ENCODE assay signal across 8 cellular contexts in genomic region chr17:1005361-1005946, GRCh38. TPM values are rescaled to one million over a fixed set of nuclear protein-coding genes. Genes with fewer than 3 reads are reported as not detected.
DNase-seq lines count a peak whose midpoint lies in the region; ATAC-seq and FAIRE-seq lines count a peak whose summit lies in the region.

No MANE protein-coding gene starts in this region.

- FAIRE-seq in HTR-8/SVneo (lab: Jason Lieb, UNC) = no peak

- peak overlapping the region; percentile 89 for H3K27ac ChIP-seq in angular gyrus (ENCODE audit: low read depth, low read length)
- peak overlapping the region; percentile 59 for H3K27ac ChIP-seq in substantia nigra (ENCODE audit: low read depth, low read length, poor library complexity, severe bottlenecking)

- peak overlapping the region in 1 of 2 donors; percentile 25 for H3K4me3 Mint-ChIP-seq in activated T-cell treated with anti-CD3 and anti-CD28 coated beads, Interleukin-2, amount 50 U/mL, for 72 hours

- DNase-seq in activated T-cell treated with anti-CD3 and anti-CD28 coated beads, Interleukin-2, amount 50 U/mL, for 72 hours = no peak
- DNase-seq in activated T-cell treated with anti-CD3 and anti-CD28 coated beads for 4 hours (no peak), iPS-NIHi11 (ENCODE audit: low spot score) (peak; percentile 47), substantia nigra (lab: John Stamatoyannopoulos, UW) (peak in 43 of 49 donors; percentile 20 to 87 (median 64)), HTR-8/SVneo (ENCODE audit: insufficient read length, low spot score) (no peak), SIG-M5 treated with dmso at 0.1 percent for 504 hours (lab: John Stamatoyannopoulos, UW; ENCODE audit: unreplicated experiment) (no peak), DMS114 treated with DMSO at 0.1 percent for 48 hours (lab: John Stamatoyannopoulos, UW; ENCODE audit: unreplicated experiment) (no peak)

- H3K27me3 Mint-ChIP-seq in activated T-cell treated with anti-CD3 and anti-CD28 coated beads, Interleukin-2, amount 50 U/mL, for 72 hours (ENCODE audit: low read depth) = no peaks in the 10 kb centered on the region

- peaks cover 16% of the 10 kb centered on the region for H3K4me1 Mint-ChIP-seq in activated T-cell treated with anti-CD3 and anti-CD28 coated beads, Interleukin-2, amount 50 U/mL, for 72 hours (ENCODE audit: low read depth)

- H3K27ac Mint-ChIP-seq in activated T-cell treated with anti-CD3 and anti-CD28 coated beads, Interleukin-2, amount 50 U/mL, for 72 hours = peak overlapping the region; percentile 3

- peaks cover 6 to 9% of the 10 kb centered on the region in 2 donors for H3K36me3 Mint-ChIP-seq in activated T-cell treated with anti-CD3 and anti-CD28 coated beads, Interleukin-2, amount 50 U/mL, for 72 hours (ENCODE audit: insufficient read depth in 2 of 2)

- ATAC-seq in activated T-cell treated with anti-CD3 and anti-CD28 coated beads, Interleukin-2, amount 50 U/mL, for 72 hours (replicated peaks in 1 of 2) = no peak

- no peaks in the 10 kb centered on the region for H3K9me3 Mint-ChIP-seq in activated T-cell treated with anti-CD3 and anti-CD28 coated beads, Interleukin-2, amount 50 U/mL, for 72 hours

RNA-seq across cellular contexts. Expression of gene TIMM22, which starts 8.5 kb away (rescaled TPM):
- total RNA-seq in activated T-cell treated with anti-CD3 and anti-CD28 coated beads, Interleukin-2, amount 50 U/mL, for 72 hours = 10 to 100 TPM; 10.3 to 12.0 TPM

RNA-seq across cellular contexts. Expression of gene NXN, which starts 25.9 kb away (rescaled TPM):
- total RNA-seq in activated T-cell treated with anti-CD3 and anti-CD28 coated beads, Interleukin-2, amount 50 U/mL, for 72 hours = 1 to 10 TPM; 1.2 to 1.7 TPM

Comparison
In these comparisons a context has a peak if more than half of its experiments do, and no peak if none do; other contexts are left out.
1. DNase-seq: peak in iPS-NIHi11 (single experiment) and substantia nigra (43 of 49); none in activated T-cell treated with anti-CD3 and anti-CD28 coated beads, Interleukin-2, amount 50 U/mL, for 72 hours (0 of 2), activated T-cell treated with anti-CD3 and anti-CD28 coated beads for 4 hours (single experiment), HTR-8/SVneo (single experiment), SIG-M5 treated with dmso at 0.1 percent for 504 hours (single experiment) and DMS114 treated with DMSO at 0.1 percent for 48 hours (single experiment).